In genomic region chr12:34022079-34022830, GRCh38 we compare ENCODE assay signal across 8 cellular contexts. TPM values are rescaled to one million over a fixed set of nuclear protein-coding genes. Genes with fewer than 3 reads are reported as not detected.
A peak's percentile ranks its signal among the peaks of the same experiment; 100 is the strongest.
DNase-seq lines count a peak whose midpoint lies in the region; ATAC-seq and TF ChIP-seq lines count a peak whose summit lies in the region.

A gene with protein sequence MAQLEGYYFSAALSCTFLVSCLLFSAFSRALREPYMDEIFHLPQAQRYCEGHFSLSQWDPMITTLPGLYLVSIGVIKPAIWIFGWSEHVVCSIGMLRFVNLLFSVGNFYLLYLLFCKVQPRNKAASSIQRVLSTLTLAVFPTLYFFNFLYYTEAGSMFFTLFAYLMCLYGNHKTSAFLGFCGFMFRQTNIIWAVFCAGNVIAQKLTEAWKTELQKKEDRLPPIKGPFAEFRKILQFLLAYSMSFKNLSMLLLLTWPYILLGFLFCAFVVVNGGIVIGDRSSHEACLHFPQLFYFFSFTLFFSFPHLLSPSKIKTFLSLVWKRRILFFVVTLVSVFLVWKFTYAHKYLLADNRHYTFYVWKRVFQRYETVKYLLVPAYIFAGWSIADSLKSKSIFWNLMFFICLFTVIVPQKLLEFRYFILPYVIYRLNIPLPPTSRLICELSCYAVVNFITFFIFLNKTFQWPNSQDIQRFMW (plus strand): TSS chr12:34022496. CDS start chr12:34022600, 104 bp downstream.

- TF ChIP-seq CTCF in AG04450 (IDR thresholded peaks at IDR 0.05; ENCODE audit: low read depth, low read length) (peak; percentile 73), VCaP (conservative IDR thresholded peaks at IDR 0.05) (peak; percentile 75), mammary epithelial cell (conservative IDR thresholded peaks at IDR 0.05 in 1 of 2, IDR thresholded peaks at IDR 0.05 in 1 of 2; ENCODE audit: extremely low read depth in 1 of 2, insufficient read depth in 1 of 2, low read depth in 1 of 2, low read length in 2 of 2) (peak; percentile 52 to 62)

- dilution Hi-C loops in mammary epithelial cell (cut with HindIII; ENCODE audit: low sequenced_read_pairs) = no loop called here

- H3K36me3 ChIP-seq in mammary epithelial cell (ENCODE audit: insufficient read depth, low read length) (no peaks in the 10 kb centered on the region), iPS-20b (ENCODE audit: insufficient read depth, low read depth, low read length) (peaks cover 11% of the 10 kb centered on the region; the same call in 1 of the 2 replicates)

- H3K9me3 ChIP-seq in AG04450 (ENCODE audit: control insufficient read depth, insufficient read depth, low read length) (no peaks in the 10 kb centered on the region), mammary epithelial cell (replicated peaks; ENCODE audit: insufficient read depth, low read length) (no peaks in the 10 kb centered on the region), iPS-20b (ENCODE audit: insufficient read depth, low read depth, low read length) (no peaks in the 10 kb centered on the region)

- peaks cover 5% of the 10 kb centered on the region for H3K4me1 ChIP-seq in mammary epithelial cell (ENCODE audit: insufficient read depth, low read length)
- no peaks in the 10 kb centered on the region for H3K4me1 ChIP-seq in iPS-20b (ENCODE audit: insufficient read depth, low read length)

- peaks cover 11% of the 10 kb centered on the region for H3K79me2 ChIP-seq in mammary epithelial cell (ENCODE audit: insufficient read depth, low read length)

- BruUV-seq in mammary epithelial cell (replicated peaks; lab: Mats Ljungman, UMichigan) = TSS peak; percentile 25

- POLR2A ChIA-PET in AG04450 (lab: Yijun Ruan, JAX) = interaction anchor here (0.5 to 1.9 kb wide), 6 partner anchors 35 to 1962 kb away, joined by 3 to 28 read pairs (median 6); partner anchors contain the start of gene YARS2

- DNase-seq in AG04450 (ENCODE audit: low read depth, low spot score) (peak; percentile 97), NCI-H2196 treated with DMSO at 0.1 percent for 48 hours (lab: John Stamatoyannopoulos, UW; ENCODE audit: unreplicated experiment) (peak; percentile 88), mammary epithelial cell (peak; percentile 97)

- CTCF ChIA-PET in AG04450 (lab: Charles Lee) (interaction anchor here (0.6 to 5.3 kb wide), 6 partner anchors 11 to 1560 kb away, joined by 3 to 174 read pairs (median 4); partner anchors contain the start of gene YARS2), mammary epithelial cell (lab: Charles Lee; ENCODE audit: low non-redundant PET) (interaction anchor here (0.6 to 0.7 kb wide), 3 partner anchors 63 to 1075 kb away, joined by 7 to 18 read pairs (median 10); no protein-coding TSS in a partner anchor)

- in situ Hi-C loops in mammary epithelial cell (cut with MboI; ENCODE audit: low sequenced_read_pairs in 2 of 2) = loop anchor here (10.0 to 25.0 kb wide), 5 partner anchors 385 to 1260 kb away; partner anchors contain the start of gene YARS2 (in 1 of the 2)

- H3K4me3 ChIP-seq in AG04450 (ENCODE audit: low read depth, low read length) (peak within 1 kb of the TSS; percentile 79), mammary epithelial cell (replicated peaks in 1 of 3; ENCODE audit: insufficient read depth in 1 of 3, low read depth in 2 of 3, low read length in 3 of 3) (peak within 1 kb of the TSS; percentile 52 to 94 (median 78)), iPS-20b (ENCODE audit: low read length) (peak within 1 kb of the TSS; percentile 86), skin epidermis (peak within 1 kb of the TSS; percentile 56 to 74 (median 67))

- 0% methylated on average over 35 of the region's 44 CpGs for WGBS in mammary epithelial cell (ENCODE audit: low coverage, missing lambda C conversion rate)

- no peaks in the 10 kb centered on the region for H4K20me1 ChIP-seq in mammary epithelial cell (ENCODE audit: insufficient read depth, low read length)

- peak within 1 kb of the TSS; percentile 94 for H3K9ac ChIP-seq in mammary epithelial cell (ENCODE audit: insufficient read depth, low read length)
- H3K9ac ChIP-seq in iPS-20b (ENCODE audit: low read depth, low read length) = peak within 1 kb of the TSS; percentile 94

- ATAC-seq in GM18870 (IDR thresholded peaks at IDR 0.05; ENCODE audit: unreplicated experiment) (peak; percentile 97), HG03135 (IDR thresholded peaks at IDR 0.05; ENCODE audit: unreplicated experiment) (peak; percentile 99)

- peak within 1 kb of the TSS; percentile 76 for H3K4me2 ChIP-seq in mammary epithelial cell (ENCODE audit: insufficient read depth, low read depth, low read length)

- H3K27me3 ChIP-seq in AG04450 (ENCODE audit: control insufficient read depth, insufficient read depth, low read length) (no peaks in the 10 kb centered on the region), mammary epithelial cell (ENCODE audit: insufficient read depth, low read length) (no peaks in the 10 kb centered on the region), iPS-20b (ENCODE audit: insufficient read depth, low read length) (no peaks in the 10 kb centered on the region)

- H2AFZ ChIP-seq in mammary epithelial cell (ENCODE audit: low read depth, low read length) = peak within 1 kb of the TSS; percentile 99

- intact Hi-C loops in mammary epithelial cell (cut with micrococcal nuclease) = loop anchor here (1.0 to 5.0 kb wide), 6 partner anchors 80 to 1266 kb away; no protein-coding TSS in a partner anchor

- peak within 1 kb of the TSS; percentile 58 for H3K27ac ChIP-seq in AG04450 (ENCODE audit: low read depth, low read length)
- peak within 1 kb of the TSS; percentile 77 for H3K27ac ChIP-seq in VCaP
- H3K27ac ChIP-seq in mammary epithelial cell (ENCODE audit: insufficient read depth, low read depth, low read length) = peak within 1 kb of the TSS; percentile 77
- no peak within 1 kb of the TSS for H3K27ac ChIP-seq in iPS-20b (ENCODE audit: low read length)
- peak within 1 kb of the TSS in 20 of 21 experiments; percentile 54 to 91 (median 84) for H3K27ac ChIP-seq in skin epidermis

RNA-seq across cellular contexts. Expression of the gene that starts here (rescaled TPM):
- polyA plus RNA-seq in AG04450 (2011; rRNA removed) (4.9 and 5.2 TPM in 2 replicates), mammary epithelial cell (9.3 TPM)
- polyA minus RNA-seq in AG04450 (2011; rRNA and poly(A)+ RNA removed) = 15.1 and 19.1 TPM in 2 replicates
- 10 to 100 TPM; 12.6 to 18.7 TPM for total RNA-seq in mammary epithelial cell
- polyA minus RNA-seq in mammary epithelial cell = 15.6 TPM
